In genomic region chr13:114226699-114227323, GRCh38 we compare ENCODE assay signal across 1 cellular context.
TF ChIP-seq lines count a peak whose summit lies in the region.

No MANE protein-coding gene starts in this region.

TF ChIP-seq in K562, 482 proteins besides CTCF, POLR2A, EP300 and RAD21 (continued from another document and continues in another):
- TF ChIP-seq MGA (IDR thresholded peaks at IDR 0.05) (peak; percentile 19; the same call in 1 of the 2 replicates), GTF2F1 (IDR thresholded peaks at IDR 0.05; ENCODE audit: low read depth, low read length) (no peak), NFE2 (IDR thresholded peaks at IDR 0.05; ENCODE audit: low read depth) (no peak), DPF2 (IDR thresholded peaks at IDR 0.05) (peak; percentile 33; the same call in 1 of the 2 replicates), DNMT1 (IDR thresholded peaks at IDR 0.05) (no peak), CTBP1 (IDR thresholded peaks at IDR 0.05; ENCODE audit: borderline replicate concordance) (peak; percentile 83; the same call in 1 of the 2 replicates), BHLHE40 (IDR thresholded peaks at IDR 0.05; ENCODE audit: low read length) (no peak), ZNF395 (CRISPR knock-in tag; IDR thresholded peaks at IDR 0.05) (no peak), CBX1 (IDR thresholded peaks at IDR 0.05; ENCODE audit: low read depth) (no peak), ETV5 (CRISPR knock-in tag; IDR thresholded peaks at IDR 0.05; ENCODE audit: low read depth) (no peak), ZC3H8 (IDR thresholded peaks at IDR 0.05) (no peak), DEAF1 (CRISPR knock-in tag; IDR thresholded peaks at IDR 0.05) (peak; percentile 94), SIN3B (IDR thresholded peaks at IDR 0.05; ENCODE audit: low read depth) (no peak), MBD2 (IDR thresholded peaks at IDR 0.05; ENCODE audit: borderline replicate concordance, low read depth) (no peak), MTA2 (IDR thresholded peaks at IDR 0.05; ENCODE audit: low read depth) (no peak), CHD1 (IDR thresholded peaks at IDR 0.05; ENCODE audit: low read length) (no peak), GATA2 (CRISPR knock-in tag; IDR thresholded peaks at IDR 0.05) (no peak), ZNF444 (CRISPR knock-in tag; IDR thresholded peaks at IDR 0.05) (no peak), MAZ (CRISPR knock-in tag; conservative IDR thresholded peaks at IDR 0.05 in 1 of 2, IDR thresholded peaks at IDR 0.05 in 1 of 2) (peak in 1 of 2 experiments; percentile 30; a peak in 1 of 4 replicates), MTA1 (IDR thresholded peaks at IDR 0.05; ENCODE audit: borderline replicate concordance) (no peak), FOXK2 (conservative IDR thresholded peaks at IDR 0.05 in 1 of 2, IDR thresholded peaks at IDR 0.05 in 1 of 2; ENCODE audit: low read depth in 2 of 2) (no peak), BRF2 (IDR thresholded peaks at IDR 0.05; ENCODE audit: borderline replicate concordance, insufficient read depth, insufficient read length) (no peak), ZNF324 (CRISPR knock-in tag; IDR thresholded peaks at IDR 0.05) (no peak), GABPB1 (CRISPR knock-in tag; IDR thresholded peaks at IDR 0.05) (no peak), MYC (IDR thresholded peaks at IDR 0.05; ENCODE audit: low read depth, low read length) (peak; percentile 38; the same call in 1 of the 2 replicates), MYC (CRISPR knock-in tag; IDR thresholded peaks at IDR 0.05; ENCODE audit: borderline replicate concordance, low read depth) (no peak), ZKSCAN3 (CRISPR knock-in tag; IDR thresholded peaks at IDR 0.05) (no peak), PHF20 (IDR thresholded peaks at IDR 0.05; ENCODE audit: partially characterized antibody) (no peak), MTF1 (CRISPR knock-in tag; IDR thresholded peaks at IDR 0.05; ENCODE audit: borderline replicate concordance) (no peak), ATF4 (CRISPR knock-in tag; IDR thresholded peaks at IDR 0.05) (no peak)
- TF ChIP-seq, protein P1, sequence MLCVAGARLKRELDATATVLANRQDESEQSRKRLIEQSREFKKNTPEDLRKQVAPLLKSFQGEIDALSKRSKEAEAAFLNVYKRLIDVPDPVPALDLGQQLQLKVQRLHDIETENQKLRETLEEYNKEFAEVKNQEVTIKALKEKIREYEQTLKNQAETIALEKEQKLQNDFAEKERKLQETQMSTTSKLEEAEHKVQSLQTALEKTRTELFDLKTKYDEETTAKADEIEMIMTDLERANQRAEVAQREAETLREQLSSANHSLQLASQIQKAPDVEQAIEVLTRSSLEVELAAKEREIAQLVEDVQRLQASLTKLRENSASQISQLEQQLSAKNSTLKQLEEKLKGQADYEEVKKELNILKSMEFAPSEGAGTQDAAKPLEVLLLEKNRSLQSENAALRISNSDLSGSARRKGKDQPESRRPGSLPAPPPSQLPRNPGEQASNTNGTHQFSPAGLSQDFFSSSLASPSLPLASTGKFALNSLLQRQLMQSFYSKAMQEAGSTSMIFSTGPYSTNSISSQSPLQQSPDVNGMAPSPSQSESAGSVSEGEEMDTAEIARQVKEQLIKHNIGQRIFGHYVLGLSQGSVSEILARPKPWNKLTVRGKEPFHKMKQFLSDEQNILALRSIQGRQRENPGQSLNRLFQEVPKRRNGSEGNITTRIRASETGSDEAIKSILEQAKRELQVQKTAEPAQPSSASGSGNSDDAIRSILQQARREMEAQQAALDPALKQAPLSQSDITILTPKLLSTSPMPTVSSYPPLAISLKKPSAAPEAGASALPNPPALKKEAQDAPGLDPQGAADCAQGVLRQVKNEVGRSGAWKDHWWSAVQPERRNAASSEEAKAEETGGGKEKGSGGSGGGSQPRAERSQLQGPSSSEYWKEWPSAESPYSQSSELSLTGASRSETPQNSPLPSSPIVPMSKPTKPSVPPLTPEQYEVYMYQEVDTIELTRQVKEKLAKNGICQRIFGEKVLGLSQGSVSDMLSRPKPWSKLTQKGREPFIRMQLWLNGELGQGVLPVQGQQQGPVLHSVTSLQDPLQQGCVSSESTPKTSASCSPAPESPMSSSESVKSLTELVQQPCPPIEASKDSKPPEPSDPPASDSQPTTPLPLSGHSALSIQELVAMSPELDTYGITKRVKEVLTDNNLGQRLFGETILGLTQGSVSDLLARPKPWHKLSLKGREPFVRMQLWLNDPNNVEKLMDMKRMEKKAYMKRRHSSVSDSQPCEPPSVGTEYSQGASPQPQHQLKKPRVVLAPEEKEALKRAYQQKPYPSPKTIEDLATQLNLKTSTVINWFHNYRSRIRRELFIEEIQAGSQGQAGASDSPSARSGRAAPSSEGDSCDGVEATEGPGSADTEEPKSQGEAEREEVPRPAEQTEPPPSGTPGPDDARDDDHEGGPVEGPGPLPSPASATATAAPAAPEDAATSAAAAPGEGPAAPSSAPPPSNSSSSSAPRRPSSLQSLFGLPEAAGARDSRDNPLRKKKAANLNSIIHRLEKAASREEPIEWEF (CRISPR knock-in tag; IDR thresholded peaks at IDR 0.05): no peak
- TF ChIP-seq, protein P2, sequence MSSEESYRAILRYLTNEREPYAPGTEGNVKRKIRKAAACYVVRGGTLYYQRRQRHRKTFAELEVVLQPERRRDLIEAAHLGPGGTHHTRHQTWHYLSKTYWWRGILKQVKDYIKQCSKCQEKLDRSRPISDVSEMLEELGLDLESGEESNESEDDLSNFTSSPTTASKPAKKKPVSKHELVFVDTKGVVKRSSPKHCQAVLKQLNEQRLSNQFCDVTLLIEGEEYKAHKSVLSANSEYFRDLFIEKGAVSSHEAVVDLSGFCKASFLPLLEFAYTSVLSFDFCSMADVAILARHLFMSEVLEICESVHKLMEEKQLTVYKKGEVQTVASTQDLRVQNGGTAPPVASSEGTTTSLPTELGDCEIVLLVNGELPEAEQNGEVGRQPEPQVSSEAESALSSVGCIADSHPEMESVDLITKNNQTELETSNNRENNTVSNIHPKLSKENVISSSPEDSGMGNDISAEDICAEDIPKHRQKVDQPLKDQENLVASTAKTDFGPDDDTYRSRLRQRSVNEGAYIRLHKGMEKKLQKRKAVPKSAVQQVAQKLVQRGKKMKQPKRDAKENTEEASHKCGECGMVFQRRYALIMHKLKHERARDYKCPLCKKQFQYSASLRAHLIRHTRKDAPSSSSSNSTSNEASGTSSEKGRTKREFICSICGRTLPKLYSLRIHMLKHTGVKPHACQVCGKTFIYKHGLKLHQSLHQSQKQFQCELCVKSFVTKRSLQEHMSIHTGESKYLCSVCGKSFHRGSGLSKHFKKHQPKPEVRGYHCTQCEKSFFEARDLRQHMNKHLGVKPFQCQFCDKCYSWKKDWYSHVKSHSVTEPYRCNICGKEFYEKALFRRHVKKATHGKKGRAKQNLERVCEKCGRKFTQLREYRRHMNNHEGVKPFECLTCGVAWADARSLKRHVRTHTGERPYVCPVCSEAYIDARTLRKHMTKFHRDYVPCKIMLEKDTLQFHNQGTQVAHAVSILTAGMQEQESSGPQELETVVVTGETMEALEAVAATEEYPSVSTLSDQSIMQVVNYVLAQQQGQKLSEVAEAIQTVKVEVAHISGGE (CRISPR knock-in tag; IDR thresholded peaks at IDR 0.05): no peak
